ENCODE assay signal across 8 cellular contexts in the genomic region with DNA sequence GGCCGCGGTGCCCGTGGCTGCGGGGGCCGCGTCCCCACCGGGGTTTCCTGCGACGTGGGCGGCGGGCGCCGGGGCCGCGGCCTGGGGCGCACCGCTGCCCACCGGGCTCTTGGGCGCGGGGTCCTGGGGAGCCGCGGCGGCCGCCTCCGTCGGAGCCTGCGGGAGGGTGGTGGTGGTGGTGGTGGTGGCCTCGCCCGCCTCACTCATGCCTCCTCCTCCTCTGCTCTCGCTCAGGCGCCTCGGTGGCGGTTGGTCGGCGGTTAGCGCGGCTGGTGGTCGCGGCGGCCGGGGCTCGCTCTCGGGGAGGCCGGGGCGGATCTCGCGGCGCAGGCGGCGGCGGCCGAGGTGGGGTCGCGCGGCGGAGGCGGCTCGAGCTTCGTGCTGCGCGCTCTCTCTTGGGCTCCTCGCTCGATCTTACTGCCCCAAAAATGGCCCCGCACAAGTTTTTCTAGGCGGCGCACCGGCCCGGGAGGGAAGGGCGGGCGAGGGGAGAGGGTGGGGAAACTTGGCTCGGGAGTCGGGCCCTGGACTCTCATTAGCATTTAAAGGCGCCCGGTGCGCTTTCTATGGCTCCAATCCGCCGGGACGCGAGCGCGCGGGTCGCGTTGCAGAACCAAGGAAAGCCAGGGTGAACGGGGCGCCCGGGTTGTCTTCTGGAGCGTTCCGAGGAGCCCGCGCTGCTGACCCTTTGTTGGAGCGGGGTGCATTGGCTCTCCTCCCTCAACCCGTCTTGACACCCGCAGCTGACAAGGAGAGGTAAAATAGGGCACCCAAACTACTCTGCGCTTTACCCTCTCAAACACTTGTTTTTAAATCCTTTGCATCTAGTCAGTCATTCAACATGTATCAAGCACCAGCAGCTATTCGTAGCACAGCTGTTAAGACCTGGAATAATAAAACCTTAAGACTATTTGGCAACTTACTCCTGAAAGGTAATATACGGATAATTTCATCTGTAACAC. TPM values are rescaled to one million over a fixed set of nuclear protein-coding genes. Genes with fewer than 3 reads are reported as not detected.
DNase-seq lines count a peak whose midpoint lies in the region; ATAC-seq lines count a peak whose summit lies in the region.

A gene (minus strand): TSS at position 419 of the 962 bp plus-strand sequence. CDS start 212 bp downstream, at position 207.

- H3K27ac ChIP-seq in BLaER1 treated with 17β-estradiol and CSF1 and Interleukin-3, amounts not matched to agents 10 nM and 100 nM: peak within 1 kb of the TSS; percentile 90 to 99 (median 93)
- peak within 1 kb of the TSS; percentile 92 for H3K27ac ChIP-seq in thymus (ENCODE audit: low read depth)

- H3K27me3 ChIP-seq in BLaER1 treated with 17β-estradiol and CSF1 and Interleukin-3, amounts not matched to agents 10 nM and 100 nM: no peaks in the 10 kb centered on the region
- H3K27me3 ChIP-seq in thymus (ENCODE audit: control insufficient read depth, insufficient read depth): peaks cover 9% of the 10 kb centered on the region

- peaks cover 11% of the 10 kb centered on the region for H3K27me3 Mint-ChIP-seq in activated naive CD8-positive, alpha-beta T cell

- no peaks in the 10 kb centered on the region for H3K9me3 Mint-ChIP-seq in activated naive CD8-positive, alpha-beta T cell (ENCODE audit: low read depth)

- peaks cover 0 to 16% (median 8%) of the 10 kb centered on the region in 11 experiments; a peak in 15 of 22 replicates for H3K36me3 ChIP-seq in BLaER1 treated with 17β-estradiol and CSF1 and Interleukin-3, amounts not matched to agents 10 nM and 100 nM
- H3K36me3 ChIP-seq in thymus (ENCODE audit: control insufficient read depth, insufficient read depth): no peaks in the 10 kb centered on the region

- H3K9ac ChIP-seq in BLaER1 treated with 17β-estradiol and CSF1 and Interleukin-3, amounts not matched to agents 10 nM and 100 nM: peak within 1 kb of the TSS; percentile 92 to 100 (median 95)

- H3K4me3 Mint-ChIP-seq in activated naive CD8-positive, alpha-beta T cell: peak within 1 kb of the TSS; percentile 99

- peaks cover 26 to 44% (median 40%) of the 10 kb centered on the region in 11 experiments for H4K20me1 ChIP-seq in BLaER1 treated with 17β-estradiol and CSF1 and Interleukin-3, amounts not matched to agents 10 nM and 100 nM

- peaks cover 13% of the 10 kb centered on the region for H3K36me3 Mint-ChIP-seq in activated naive CD8-positive, alpha-beta T cell

- H3K27ac Mint-ChIP-seq in activated naive CD8-positive, alpha-beta T cell: peak within 1 kb of the TSS; percentile 99

- DNase-seq in GM19240 (ENCODE audit: insufficient read length, low spot score): peak; percentile 47
- DNase-seq in RKO (ENCODE audit: low spot score): peak; percentile 84
- DNase-seq in glomerular visceral epithelial cell (ENCODE audit: extremely low spot score): peak; percentile 81
- peak; percentile 6 for DNase-seq in occipital lobe (lab: John Stamatoyannopoulos, UW)

- ATAC-seq in HG03442 (IDR thresholded peaks at IDR 0.05; ENCODE audit: unreplicated experiment): peak; percentile 39

- H3K4me3 ChIP-seq in BLaER1 treated with 17β-estradiol and CSF1 and Interleukin-3, amounts not matched to agents 10 nM and 100 nM: peak within 1 kb of the TSS; percentile 79 to 97 (median 88)
- peak within 1 kb of the TSS; percentile 53 for H3K4me3 ChIP-seq in thymus (ENCODE audit: low read length)

- H3K4me1 ChIP-seq in BLaER1 treated with 17β-estradiol and CSF1 and Interleukin-3, amounts not matched to agents 10 nM and 100 nM: peaks cover 32 to 48% (median 39%) of the 10 kb centered on the region in 10 experiments
- peaks cover 4% of the 10 kb centered on the region for H3K4me1 ChIP-seq in thymus (ENCODE audit: control insufficient read depth, insufficient read depth, low read length)

- peak within 1 kb of the TSS; percentile 84 to 96 (median 92) for H3K4me2 ChIP-seq in BLaER1 treated with 17β-estradiol and CSF1 and Interleukin-3, amounts not matched to agents 10 nM and 100 nM

- no peaks in the 10 kb centered on the region for H3K9me3 ChIP-seq in BLaER1 treated with 17β-estradiol and CSF1 and Interleukin-3, amounts not matched to agents 10 nM and 100 nM (replicated peaks in 1 of 11)
- no peaks in the 10 kb centered on the region for H3K9me3 ChIP-seq in thymus (ENCODE audit: control insufficient read depth)

- under 1% methylated on average over 97 of the region's 97 CpGs for WGBS in thymus

- H3K4me1 Mint-ChIP-seq in activated naive CD8-positive, alpha-beta T cell (ENCODE audit: low read depth): peaks cover 46% of the 10 kb centered on the region

RNA-seq across cellular contexts. Expression of the gene that starts here (rescaled TPM):
- 4.5 TPM for total RNA-seq in occipital lobe
- 446 TPM for polyA plus RNA-seq in thymus

Comparison
In these comparisons a context has a peak if more than half of its experiments do, and no peak if none do; other contexts are left out.
1. Peak in every context shown above with its lines: DNase-seq, ATAC-seq, H3K4me3 ChIP-seq and H3K27ac ChIP-seq.
2. DNase-seq: peak in every context shown above with its lines; median percentile 84 in RKO; 81 in glomerular visceral epithelial cell; 47 in GM19240; 6 in occipital lobe.